9 cellular contexts compared by ENCODE assay signal in genomic region chr21:33238146-33238545, GRCh38.
A peak's percentile ranks its signal among the peaks of the same experiment; 100 is the strongest.
DNase-seq lines count a peak whose midpoint lies in the region; ATAC-seq lines count a peak whose summit lies in the region.
"Had no signal": no experiment of that assay in that cellular context is flagged by ENCODE, and none has a peak within 500 bp of the region (broad histone marks: within the 10 kb centered on the region; RNA-seq: fewer than 3 reads in every experiment).

No MANE protein-coding gene starts in this region.

- ATAC-seq in GM21390 (IDR thresholded peaks at IDR 0.05; ENCODE audit: unreplicated experiment) (peak; percentile 12), HG03460 (IDR thresholded peaks at IDR 0.05; ENCODE audit: unreplicated experiment) (peak; percentile 12)
- ATAC-seq in effector memory CD8-positive, alpha-beta T cell (replicated peaks): peak; percentile 24

- H3K9me3 Mint-ChIP-seq in effector memory CD8-positive, alpha-beta T cell: no peaks in the 10 kb centered on the region

- H3K27me3 Mint-ChIP-seq in effector memory CD8-positive, alpha-beta T cell: no peaks in the 10 kb centered on the region

- H3K4me3 Mint-ChIP-seq in effector memory CD8-positive, alpha-beta T cell: peak overlapping the region; percentile 67 to 68

- peak overlapping the region; percentile 91 to 95 for H3K27ac Mint-ChIP-seq in effector memory CD8-positive, alpha-beta T cell

- H3K4me1 Mint-ChIP-seq in effector memory CD8-positive, alpha-beta T cell (ENCODE audit: low read depth in 2 of 2): peaks cover 54 to 74% of the 10 kb centered on the region in 2 donors

- DNase-seq in EH (ENCODE audit: low read depth) (peak; percentile 12), NCI-H345 (lab: John Stamatoyannopoulos, UW) (no peak), SKM-1 treated with dmso at 0.1 percent for 144 hours (lab: John Stamatoyannopoulos, UW; ENCODE audit: unreplicated experiment) (no peak)
- no peak for DNase-seq in effector memory CD8-positive, alpha-beta T cell
- DNase-seq in stimulated activated CD8-positive, alpha-beta memory T cell treated with anti-CD3 and anti-CD28 coated beads, Interleukin-4, amount 100 ng/mL, for 48 hours: no peak
- no peak for DNase-seq in central memory CD4-positive, alpha-beta T cell
- DNase-seq: DMS 273 treated with DMSO at 0.1 percent for 48 hours had no signal

- peaks cover 21% of the 10 kb centered on the region for H3K36me3 Mint-ChIP-seq in effector memory CD8-positive, alpha-beta T cell (ENCODE audit: insufficient read depth)
